In the genomic region with DNA sequence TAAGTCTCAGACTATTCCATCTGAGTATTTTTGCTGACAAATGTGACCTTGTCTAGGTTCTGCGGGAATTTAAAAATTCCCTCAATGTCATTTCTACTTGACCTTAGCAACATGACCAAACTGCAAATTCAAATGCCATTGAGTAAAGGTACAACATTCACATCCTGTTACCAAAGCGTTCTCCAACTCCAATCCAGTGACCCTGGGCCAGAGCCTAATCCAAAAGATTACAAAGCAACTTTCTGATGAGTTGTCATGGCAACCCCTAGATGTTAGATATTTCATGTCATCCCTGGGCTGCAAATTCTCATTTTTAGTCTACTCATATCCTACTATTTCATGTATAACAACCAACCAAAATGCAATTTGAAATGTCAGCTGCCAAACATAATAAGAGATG, we compare ENCODE assay signal across 14 cellular contexts.
DNase-seq lines count a peak whose midpoint lies in the region; ATAC-seq lines count a peak whose summit lies in the region.
"Had no signal": no experiment of that assay in that cellular context is flagged by ENCODE, and none has a peak within 500 bp of the region (broad histone marks: within the 10 kb centered on the region; RNA-seq: fewer than 3 reads in every experiment).

No MANE protein-coding gene starts in this region.

- peaks cover 97% of the 10 kb centered on the region for H3K4me1 Mint-ChIP-seq in activated naive CD4-positive, alpha-beta T cell treated with anti-CD3 and anti-CD28 coated beads for 36 hours (ENCODE audit: low read depth)
- H3K4me1 Mint-ChIP-seq in T-cell (peaks cover 93 to 98% (median 93%) of the 10 kb centered on the region in 3 donors), naive B cell (peaks cover 58 to 93% (median 67%) of the 10 kb centered on the region in 3 donors)
- H3K4me1 Mint-ChIP-seq in activated naive CD8-positive, alpha-beta T cell (ENCODE audit: low read depth) = peaks cover 94% of the 10 kb centered on the region

- POLR2A ChIA-PET in T-cell (lab: Charles Lee) = no interaction called here

- DNase-seq in activated naive CD4-positive, alpha-beta T cell treated with anti-CD3 and anti-CD28 coated beads for 36 hours = no peak
- no peak for DNase-seq in activated naive CD4-positive, alpha-beta T cell (lab: John Stamatoyannopoulos, UW)
- DNase-seq in T-cell = no peak
- DNase-seq in naive B cell = no peak
- DNase-seq in foreskin melanocyte = no peak
- DNase-seq: CD4-positive, alpha-beta memory T cell; NCI-H1048; NCI-H2107; NCI-H69; NK-92 treated with Interleukin-12 subunit alpha and Interleukin-12 subunit beta, amount 100 ng/mL, for 24 hours had no signal

- no peaks in the 10 kb centered on the region for H3K9me3 Mint-ChIP-seq in activated naive CD4-positive, alpha-beta T cell treated with anti-CD3 and anti-CD28 coated beads for 36 hours
- H3K9me3 Mint-ChIP-seq in T-cell = no peaks in the 10 kb centered on the region
- H3K9me3 Mint-ChIP-seq in activated naive CD8-positive, alpha-beta T cell (ENCODE audit: low read depth) = no peaks in the 10 kb centered on the region
- H3K9me3 Mint-ChIP-seq in naive B cell = peaks cover 0 to 3% (median 0%) of the 10 kb centered on the region in 7 donors
- H3K9me3 Mint-ChIP-seq: CD4-positive, alpha-beta memory T cell; GM23338 had no signal

- no peak overlapping the region for H3K4me3 Mint-ChIP-seq in activated naive CD4-positive, alpha-beta T cell treated with anti-CD3 and anti-CD28 coated beads for 36 hours
- H3K4me3 Mint-ChIP-seq in T-cell (peak overlapping the region in 1 of 3 donors; percentile 66), naive B cell (no peak overlapping the region)
- peak overlapping the region; percentile 64 for H3K4me3 Mint-ChIP-seq in activated naive CD8-positive, alpha-beta T cell
- H3K4me3 Mint-ChIP-seq: GM23338 had no signal

- no peak for ATAC-seq in T-cell (replicated peaks in 1 of 4)
- no peak for ATAC-seq in naive B cell (ENCODE audit: low read depth in 2 of 2)
- ATAC-seq in esophagus mucosa = no peak
- no peak for ATAC-seq in HG03378 (IDR thresholded peaks at IDR 0.05; ENCODE audit: unreplicated experiment)

- H3K27ac Mint-ChIP-seq in activated naive CD4-positive, alpha-beta T cell treated with anti-CD3 and anti-CD28 coated beads for 36 hours = peak overlapping the region; percentile 71
- H3K27ac Mint-ChIP-seq in T-cell = peak overlapping the region; percentile 93 to 94
- H3K27ac Mint-ChIP-seq in activated naive CD8-positive, alpha-beta T cell = peak overlapping the region; percentile 97
- peak overlapping the region in 5 of 6 donors; percentile 2 to 94 (median 79) for H3K27ac Mint-ChIP-seq in naive B cell
- H3K27ac Mint-ChIP-seq: GM23338 had no signal

- intact Hi-C loops in activated naive CD4-positive, alpha-beta T cell treated with anti-CD3 and anti-CD28 coated beads for 36 hours (cut with micrococcal nuclease) = no loop called here

- CTCF ChIA-PET in activated naive CD4-positive, alpha-beta T cell treated with anti-CD3 and anti-CD28 coated beads for 36 hours (lab: Charles Lee) = interaction anchor here (1.0 to 1.6 kb wide), 3 partner anchors 12 to 19 kb away, joined by 3 read pairs; no protein-coding TSS in a partner anchor
- CTCF ChIA-PET in T-cell (lab: Charles Lee) = interaction anchor here in 1 of 2 donors (0.5 kb wide), 1 partner anchor 17 kb away, joined by 8 read pairs; no protein-coding TSS in a partner anchor

- no peaks in the 10 kb centered on the region for H3K27me3 Mint-ChIP-seq in activated naive CD4-positive, alpha-beta T cell treated with anti-CD3 and anti-CD28 coated beads for 36 hours (ENCODE audit: low read depth)
- H3K27me3 Mint-ChIP-seq in T-cell (no peaks in the 10 kb centered on the region), naive B cell (no peaks in the 10 kb centered on the region)
- no peaks in the 10 kb centered on the region for H3K27me3 Mint-ChIP-seq in activated naive CD8-positive, alpha-beta T cell
- H3K27me3 Mint-ChIP-seq: CD4-positive, alpha-beta memory T cell had no signal

- peaks cover 28% of the 10 kb centered on the region for H3K36me3 Mint-ChIP-seq in activated naive CD4-positive, alpha-beta T cell treated with anti-CD3 and anti-CD28 coated beads for 36 hours (ENCODE audit: low read depth)
- H3K36me3 Mint-ChIP-seq in T-cell (peaks cover 20% of the 10 kb centered on the region), naive B cell (peaks cover 19 to 23% of the 10 kb centered on the region in 2 donors)
- H3K36me3 Mint-ChIP-seq in activated naive CD8-positive, alpha-beta T cell = peaks cover 38% of the 10 kb centered on the region
